In the genomic region with DNA sequence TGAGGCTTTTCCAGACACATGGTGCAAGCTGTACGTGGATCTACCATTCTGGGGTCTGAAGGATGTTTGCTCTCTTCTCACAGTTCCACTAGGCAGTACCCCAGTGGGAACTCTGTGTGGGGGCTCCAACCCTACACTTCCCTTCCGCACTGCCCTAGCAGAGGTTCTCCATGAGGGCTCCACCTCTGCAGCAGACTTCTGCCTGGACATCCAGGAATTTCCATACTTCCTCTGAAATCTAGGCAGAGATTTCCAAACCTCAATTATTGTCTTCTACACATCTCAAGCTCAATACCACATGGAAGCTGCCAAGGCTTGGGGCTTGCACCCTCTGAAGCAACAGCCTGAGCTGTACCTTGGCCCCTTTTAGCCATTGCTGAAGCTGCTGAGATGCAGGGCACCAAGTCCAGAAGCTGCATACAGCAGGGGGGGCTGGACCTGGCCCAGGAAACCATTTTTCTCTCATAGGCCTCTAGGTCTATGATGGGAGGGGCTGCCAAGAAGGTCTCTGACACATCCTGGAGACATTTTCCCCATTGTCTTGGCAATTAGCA, we compare ENCODE assay signal across 15 cellular contexts. TPM values are rescaled to one million over a fixed set of nuclear protein-coding genes. Genes with fewer than 3 reads are reported as not detected.
A peak's percentile ranks its signal among the peaks of the same experiment; 100 is the strongest.
DNase-seq lines count a peak whose midpoint lies in the region; ATAC-seq and TF ChIP-seq lines count a peak whose summit lies in the region.
"Had no signal": no experiment of that assay in that cellular context is flagged by ENCODE, and none has a peak within 500 bp of the region (broad histone marks: within the 10 kb centered on the region; RNA-seq: fewer than 3 reads in every experiment).

No MANE protein-coding gene starts in this region.

- no peak overlapping the region for H3K4me3 ChIP-seq in HEK293 (ENCODE audit: low read depth, low read length)
- H3K4me3 ChIP-seq: GM23338 had no signal

- H3K4me3 Mint-ChIP-seq in endothelial cell (ENCODE audit: unreplicated experiment), result peak overlapping the region; percentile 20
- H3K4me3 Mint-ChIP-seq: CD4-positive, alpha-beta memory T cell; GM23338 had no signal

- peaks cover 22% of the 10 kb centered on the region for H3K9me3 Mint-ChIP-seq in endothelial cell (ENCODE audit: unreplicated experiment)

- peaks cover 2% of the 10 kb centered on the region for H3K27me3 Mint-ChIP-seq in endothelial cell (ENCODE audit: unreplicated experiment)
- H3K27me3 Mint-ChIP-seq: CD4-positive, alpha-beta memory T cell had no signal

- no peak overlapping the region for H3K27ac Mint-ChIP-seq in endothelial cell (ENCODE audit: unreplicated experiment)
- H3K27ac Mint-ChIP-seq: GM23338 had no signal

- TF ChIP-seq CTCF in HEK293 (tag by site-specific recombination; IDR thresholded peaks at IDR 0.05) (no peak), endothelial cell (IDR thresholded peaks at IDR 0.05; ENCODE audit: unreplicated experiment) (no peak)

- CTCF ChIA-PET in HEK293 (lab: Yijun Ruan, JAX), result interaction anchor here (0.6 kb wide), 1 partner anchor 149 kb away, joined by 5 read pairs; no protein-coding TSS in a partner anchor

- no peaks in the 10 kb centered on the region for H3K4me1 Mint-ChIP-seq in endothelial cell (ENCODE audit: unreplicated experiment)
- H3K4me1 Mint-ChIP-seq: GM23338 had no signal

- no peak overlapping the region for H3K27ac ChIP-seq in HEK293 (ENCODE audit: extremely low read depth, low read depth, low read length)

- POLR2A ChIA-PET in HEK293 (lab: Yijun Ruan, JAX), result no interaction called here

- H3K4me1 ChIP-seq in HEK293 (ENCODE audit: control insufficient read depth, insufficient read depth, low read length), result no peaks in the 10 kb centered on the region

- DNase-seq in DMS53 (lab: John Stamatoyannopoulos, UW) (peak; percentile 26), DMS53 treated with DMSO at 0.1 percent for 48 hours (lab: John Stamatoyannopoulos, UW; ENCODE audit: unreplicated experiment) (no peak), endothelial cell (ENCODE audit: low spot score) (no peak)
- DNase-seq: 8988T; ACHN; C1 segment of cervical spinal cord; CD4-positive, alpha-beta memory T cell; H7; Kasumi-1; KBM-7 had no signal

- H3K36me3 Mint-ChIP-seq in endothelial cell (ENCODE audit: low read depth, unreplicated experiment), result peaks cover 35% of the 10 kb centered on the region

- H3K36me3 ChIP-seq in HEK293 (ENCODE audit: control insufficient read depth in 2 of 2, insufficient read depth in 1 of 2, low read length in 2 of 2), result no peaks in the 10 kb centered on the region

- ATAC-seq in HG03378 (IDR thresholded peaks at IDR 0.05; ENCODE audit: unreplicated experiment), result no peak
- ATAC-seq in GM19324 (IDR thresholded peaks at IDR 0.05; ENCODE audit: low FRiP score, unreplicated experiment), result no peak
- ATAC-seq in GM21619 (IDR thresholded peaks at IDR 0.05; ENCODE audit: unreplicated experiment), result no peak
- ATAC-seq: GM23338 had no signal

- no peaks in the 10 kb centered on the region for H3K9me3 ChIP-seq in HEK293 (ENCODE audit: control insufficient read depth, insufficient read depth, low read depth, low read length)

TF ChIP-seq in HEK293, 187 proteins besides CTCF, POLR2A, EP300 and RAD21 (continues in another document):
- TF ChIP-seq, protein P1, sequence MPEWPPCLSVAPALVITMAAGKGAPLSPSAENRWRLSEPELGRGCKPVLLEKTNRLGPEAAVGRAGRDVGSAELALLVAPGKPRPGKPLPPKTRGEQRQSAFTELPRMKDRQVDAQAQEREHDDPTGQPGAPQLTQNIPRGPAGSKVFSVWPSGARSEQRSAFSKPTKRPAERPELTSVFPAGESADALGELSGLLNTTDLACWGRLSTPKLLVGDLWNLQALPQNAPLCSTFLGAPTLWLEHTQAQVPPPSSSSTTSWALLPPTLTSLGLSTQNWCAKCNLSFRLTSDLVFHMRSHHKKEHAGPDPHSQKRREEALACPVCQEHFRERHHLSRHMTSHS (tag by site-specific recombination; IDR thresholded peaks at IDR 0.05), result no peak
- TF ChIP-seq ZNF558 (tag by site-specific recombination; IDR thresholded peaks at IDR 0.05) (peak; percentile 49; the same call in 1 of the 2 replicates), ZNF76 (tag by site-specific recombination; IDR thresholded peaks at IDR 0.05; ENCODE audit: borderline replicate concordance, low read depth) (no peak), ZNF830 (tag by site-specific recombination; IDR thresholded peaks at IDR 0.05; ENCODE audit: low read depth) (no peak), ZNF677 (tag by site-specific recombination; IDR thresholded peaks at IDR 0.05) (no peak), KLF10 (tag by site-specific recombination; IDR thresholded peaks at IDR 0.05) (no peak), ZNF114 (tag by site-specific recombination; IDR thresholded peaks at IDR 0.05) (no peak), ZNF658 (tag by site-specific recombination; IDR thresholded peaks at IDR 0.05) (no peak), SP7 (tag by site-specific recombination; IDR thresholded peaks at IDR 0.05) (0 out of 2 replicates have a peak, but pooled peaks have one; percentile 24), ZSCAN16 (tag by site-specific recombination; IDR thresholded peaks at IDR 0.05) (no peak), ZNF610 (tag by site-specific recombination; IDR thresholded peaks at IDR 0.05; ENCODE audit: borderline replicate concordance) (peak; percentile 41; the same call in 1 of the 2 replicates), TRIM28 (IDR thresholded peaks at IDR 0.05; ENCODE audit: borderline replicate concordance, low read length) (peak; percentile 90; the same call in 1 of the 2 replicates)
- TF ChIP-seq, protein P2, sequence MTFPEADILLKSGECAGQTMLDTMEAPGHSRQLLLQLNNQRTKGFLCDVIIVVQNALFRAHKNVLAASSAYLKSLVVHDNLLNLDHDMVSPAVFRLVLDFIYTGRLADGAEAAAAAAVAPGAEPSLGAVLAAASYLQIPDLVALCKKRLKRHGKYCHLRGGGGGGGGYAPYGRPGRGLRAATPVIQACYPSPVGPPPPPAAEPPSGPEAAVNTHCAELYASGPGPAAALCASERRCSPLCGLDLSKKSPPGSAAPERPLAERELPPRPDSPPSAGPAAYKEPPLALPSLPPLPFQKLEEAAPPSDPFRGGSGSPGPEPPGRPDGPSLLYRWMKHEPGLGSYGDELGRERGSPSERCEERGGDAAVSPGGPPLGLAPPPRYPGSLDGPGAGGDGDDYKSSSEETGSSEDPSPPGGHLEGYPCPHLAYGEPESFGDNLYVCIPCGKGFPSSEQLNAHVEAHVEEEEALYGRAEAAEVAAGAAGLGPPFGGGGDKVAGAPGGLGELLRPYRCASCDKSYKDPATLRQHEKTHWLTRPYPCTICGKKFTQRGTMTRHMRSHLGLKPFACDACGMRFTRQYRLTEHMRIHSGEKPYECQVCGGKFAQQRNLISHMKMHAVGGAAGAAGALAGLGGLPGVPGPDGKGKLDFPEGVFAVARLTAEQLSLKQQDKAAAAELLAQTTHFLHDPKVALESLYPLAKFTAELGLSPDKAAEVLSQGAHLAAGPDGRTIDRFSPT (tag by site-specific recombination; IDR thresholded peaks at IDR 0.05), result no peak
- TF ChIP-seq, protein P3, sequence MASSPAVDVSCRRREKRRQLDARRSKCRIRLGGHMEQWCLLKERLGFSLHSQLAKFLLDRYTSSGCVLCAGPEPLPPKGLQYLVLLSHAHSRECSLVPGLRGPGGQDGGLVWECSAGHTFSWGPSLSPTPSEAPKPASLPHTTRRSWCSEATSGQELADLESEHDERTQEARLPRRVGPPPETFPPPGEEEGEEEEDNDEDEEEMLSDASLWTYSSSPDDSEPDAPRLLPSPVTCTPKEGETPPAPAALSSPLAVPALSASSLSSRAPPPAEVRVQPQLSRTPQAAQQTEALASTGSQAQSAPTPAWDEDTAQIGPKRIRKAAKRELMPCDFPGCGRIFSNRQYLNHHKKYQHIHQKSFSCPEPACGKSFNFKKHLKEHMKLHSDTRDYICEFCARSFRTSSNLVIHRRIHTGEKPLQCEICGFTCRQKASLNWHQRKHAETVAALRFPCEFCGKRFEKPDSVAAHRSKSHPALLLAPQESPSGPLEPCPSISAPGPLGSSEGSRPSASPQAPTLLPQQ (tag by site-specific recombination; IDR thresholded peaks at IDR 0.05), result no peak
- TF ChIP-seq, protein P4, sequence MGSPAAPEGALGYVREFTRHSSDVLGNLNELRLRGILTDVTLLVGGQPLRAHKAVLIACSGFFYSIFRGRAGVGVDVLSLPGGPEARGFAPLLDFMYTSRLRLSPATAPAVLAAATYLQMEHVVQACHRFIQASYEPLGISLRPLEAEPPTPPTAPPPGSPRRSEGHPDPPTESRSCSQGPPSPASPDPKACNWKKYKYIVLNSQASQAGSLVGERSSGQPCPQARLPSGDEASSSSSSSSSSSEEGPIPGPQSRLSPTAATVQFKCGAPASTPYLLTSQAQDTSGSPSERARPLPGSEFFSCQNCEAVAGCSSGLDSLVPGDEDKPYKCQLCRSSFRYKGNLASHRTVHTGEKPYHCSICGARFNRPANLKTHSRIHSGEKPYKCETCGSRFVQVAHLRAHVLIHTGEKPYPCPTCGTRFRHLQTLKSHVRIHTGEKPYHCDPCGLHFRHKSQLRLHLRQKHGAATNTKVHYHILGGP (tag by site-specific recombination; IDR thresholded peaks at IDR 0.05), result no peak
- TF ChIP-seq, protein P5, sequence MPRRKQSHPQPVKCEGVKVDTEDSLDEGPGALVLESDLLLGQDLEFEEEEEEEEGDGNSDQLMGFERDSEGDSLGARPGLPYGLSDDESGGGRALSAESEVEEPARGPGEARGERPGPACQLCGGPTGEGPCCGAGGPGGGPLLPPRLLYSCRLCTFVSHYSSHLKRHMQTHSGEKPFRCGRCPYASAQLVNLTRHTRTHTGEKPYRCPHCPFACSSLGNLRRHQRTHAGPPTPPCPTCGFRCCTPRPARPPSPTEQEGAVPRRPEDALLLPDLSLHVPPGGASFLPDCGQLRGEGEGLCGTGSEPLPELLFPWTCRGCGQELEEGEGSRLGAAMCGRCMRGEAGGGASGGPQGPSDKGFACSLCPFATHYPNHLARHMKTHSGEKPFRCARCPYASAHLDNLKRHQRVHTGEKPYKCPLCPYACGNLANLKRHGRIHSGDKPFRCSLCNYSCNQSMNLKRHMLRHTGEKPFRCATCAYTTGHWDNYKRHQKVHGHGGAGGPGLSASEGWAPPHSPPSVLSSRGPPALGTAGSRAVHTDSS (tag by site-specific recombination; IDR thresholded peaks at IDR 0.05), result no peak

RNA-seq across cellular contexts. Expression of a gene that starts 11.6 kb away (rescaled TPM):
- 7.9 TPM for total RNA-seq in endothelial cell (ENCODE audit: unreplicated experiment)

RNA-seq across cellular contexts. Expression of a gene that starts 42.2 kb away (rescaled TPM):
- 1.5 TPM for total RNA-seq in endothelial cell (ENCODE audit: unreplicated experiment)
- total RNA-seq: CD4-positive, alpha-beta memory T cell had no signal
